ENCODE assay signal across 1 cellular context in the genomic region with DNA sequence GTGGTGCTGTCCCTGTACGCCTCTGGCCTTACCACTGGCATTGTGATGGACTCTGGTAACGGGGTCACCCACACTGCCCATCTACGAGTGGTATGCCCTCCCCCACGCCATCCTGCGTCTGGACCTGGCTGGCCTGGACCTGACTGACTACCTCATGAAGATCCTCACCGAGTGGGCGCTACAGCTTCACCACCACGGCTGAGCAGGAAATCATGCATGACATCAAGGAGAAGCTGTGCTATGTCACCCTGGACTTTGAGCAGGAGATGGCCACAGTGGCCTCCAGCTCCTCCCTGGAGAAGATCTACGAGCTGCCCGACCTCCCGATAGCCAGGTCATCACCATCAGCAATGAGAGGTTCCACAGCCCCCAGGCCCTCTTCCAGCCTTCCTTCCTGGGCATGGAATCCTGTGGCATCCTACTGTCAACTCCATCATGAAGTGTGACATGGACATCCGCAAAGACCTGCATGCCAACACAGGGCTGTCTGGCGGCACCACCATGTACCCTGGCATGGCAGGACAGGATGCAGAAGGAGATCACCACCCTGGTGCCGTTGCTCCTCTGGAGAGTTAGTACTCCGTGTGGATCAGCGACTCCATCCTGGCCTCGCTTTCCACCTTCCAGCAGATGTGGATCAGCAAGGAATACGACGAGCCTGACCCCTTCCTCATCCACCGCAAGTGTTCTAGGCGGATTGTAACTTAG.
TF ChIP-seq lines count a peak whose summit lies in the region.

No MANE protein-coding gene starts in this region.

TF ChIP-seq in HepG2, 621 proteins besides CTCF, POLR2A, EP300 and RAD21 (continued from another document):
- TF ChIP-seq, protein P1, sequence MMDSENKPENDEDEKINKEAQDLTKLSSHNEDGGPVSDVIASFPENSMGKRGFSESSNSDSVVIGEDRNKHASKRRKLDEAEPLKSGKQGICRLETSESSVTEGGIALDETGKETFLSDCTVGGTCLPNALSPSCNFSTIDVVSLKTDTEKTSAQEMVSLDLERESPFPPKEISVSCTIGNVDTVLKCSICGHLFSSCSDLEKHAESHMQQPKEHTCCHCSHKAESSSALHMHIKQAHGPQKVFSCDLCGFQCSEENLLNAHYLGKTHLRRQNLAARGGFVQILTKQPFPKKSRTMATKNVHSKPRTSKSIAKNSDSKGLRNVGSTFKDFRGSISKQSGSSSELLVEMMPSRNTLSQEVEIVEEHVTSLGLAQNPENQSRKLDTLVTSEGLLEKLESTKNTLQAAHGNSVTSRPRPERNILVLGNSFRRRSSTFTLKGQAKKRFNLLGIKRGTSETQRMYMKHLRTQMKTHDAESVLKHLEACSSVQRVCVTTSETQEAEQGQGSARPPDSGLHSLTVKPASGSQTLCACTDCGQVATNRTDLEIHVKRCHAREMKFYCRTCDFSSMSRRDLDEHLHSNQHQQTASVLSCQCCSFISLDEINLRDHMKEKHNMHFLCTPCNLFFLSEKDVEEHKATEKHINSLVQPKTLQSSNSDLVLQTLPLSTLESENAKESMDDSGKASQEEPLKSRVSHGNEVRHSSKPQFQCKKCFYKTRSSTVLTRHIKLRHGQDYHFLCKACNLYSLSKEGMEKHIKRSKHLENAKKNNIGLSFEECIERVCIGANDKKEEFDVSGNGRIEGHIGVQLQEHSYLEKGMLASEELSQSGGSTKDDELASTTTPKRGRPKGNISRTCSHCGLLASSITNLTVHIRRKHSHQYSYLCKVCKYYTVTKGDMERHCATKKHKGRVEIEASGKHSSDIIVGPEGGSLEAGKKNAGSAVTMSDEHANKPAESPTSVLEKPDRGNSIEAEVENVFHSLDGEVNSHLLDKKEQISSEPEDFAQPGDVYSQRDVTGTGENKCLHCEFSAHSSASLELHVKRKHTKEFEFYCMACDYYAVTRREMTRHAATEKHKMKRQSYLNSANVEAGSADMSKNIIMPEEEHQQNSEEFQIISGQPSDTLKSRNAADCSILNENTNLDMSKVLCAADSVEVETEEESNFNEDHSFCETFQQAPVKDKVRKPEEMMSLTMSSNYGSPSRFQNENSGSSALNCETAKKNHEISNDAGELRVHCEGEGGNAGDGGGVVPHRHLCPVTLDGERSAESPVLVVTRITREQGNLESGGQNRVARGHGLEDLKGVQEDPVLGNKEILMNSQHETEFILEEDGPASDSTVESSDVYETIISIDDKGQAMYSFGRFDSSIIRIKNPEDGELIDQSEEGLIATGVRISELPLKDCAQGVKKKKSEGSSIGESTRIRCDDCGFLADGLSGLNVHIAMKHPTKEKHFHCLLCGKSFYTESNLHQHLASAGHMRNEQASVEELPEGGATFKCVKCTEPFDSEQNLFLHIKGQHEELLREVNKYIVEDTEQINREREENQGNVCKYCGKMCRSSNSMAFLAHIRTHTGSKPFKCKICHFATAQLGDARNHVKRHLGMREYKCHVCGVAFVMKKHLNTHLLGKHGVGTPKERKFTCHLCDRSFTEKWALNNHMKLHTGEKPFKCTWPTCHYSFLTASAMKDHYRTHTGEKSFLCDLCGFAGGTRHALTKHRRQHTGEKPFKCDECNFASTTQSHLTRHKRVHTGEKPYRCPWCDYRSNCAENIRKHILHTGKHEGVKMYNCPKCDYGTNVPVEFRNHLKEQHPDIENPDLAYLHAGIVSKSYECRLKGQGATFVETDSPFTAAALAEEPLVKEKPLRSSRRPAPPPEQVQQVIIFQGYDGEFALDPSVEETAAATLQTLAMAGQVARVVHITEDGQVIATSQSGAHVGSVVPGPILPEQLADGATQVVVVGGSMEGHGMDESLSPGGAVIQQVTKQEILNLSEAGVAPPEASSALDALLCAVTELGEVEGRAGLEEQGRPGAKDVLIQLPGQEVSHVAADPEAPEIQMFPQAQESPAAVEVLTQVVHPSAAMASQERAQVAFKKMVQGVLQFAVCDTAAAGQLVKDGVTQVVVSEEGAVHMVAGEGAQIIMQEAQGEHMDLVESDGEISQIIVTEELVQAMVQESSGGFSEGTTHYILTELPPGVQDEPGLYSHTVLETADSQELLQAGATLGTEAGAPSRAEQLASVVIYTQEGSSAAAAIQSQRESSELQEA (CRISPR knock-in tag; IDR thresholded peaks at IDR 0.05; ENCODE audit: not compliant biosample characterization), result no peak
- no peak for TF ChIP-seq GATAD1 (CRISPR knock-in tag; IDR thresholded peaks at IDR 0.05)
- TF ChIP-seq HNRNPH1 (optimal IDR thresholded peaks at IDR 0.05; ENCODE audit: low read depth, low read length), result no peak
- no peak for TF ChIP-seq ZNF205 (CRISPR knock-in tag; IDR thresholded peaks at IDR 0.05)
- no peak for TF ChIP-seq ZNF792 (CRISPR knock-in tag; IDR thresholded peaks at IDR 0.05)
- TF ChIP-seq CHD2 (IDR thresholded peaks at IDR 0.05; ENCODE audit: low read depth, low read length), result no peak
- TF ChIP-seq, protein P2, sequence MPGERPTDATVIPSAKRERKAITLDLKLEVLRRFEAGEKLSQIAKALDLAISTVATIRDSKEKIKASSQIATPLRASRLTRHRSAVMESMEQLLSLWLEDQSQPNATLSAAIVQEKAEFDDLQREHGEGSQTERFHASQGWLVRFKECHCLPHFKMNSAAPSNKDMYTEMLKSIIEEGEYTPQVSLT (CRISPR knock-in tag; IDR thresholded peaks at IDR 0.05; ENCODE audit: borderline replicate concordance, low read depth), result no peak
- TF ChIP-seq NR2C2 (CRISPR knock-in tag; IDR thresholded peaks at IDR 0.05; ENCODE audit: borderline replicate concordance), result no peak
